29 cellular contexts compared by ENCODE assay signal in the genomic region with DNA sequence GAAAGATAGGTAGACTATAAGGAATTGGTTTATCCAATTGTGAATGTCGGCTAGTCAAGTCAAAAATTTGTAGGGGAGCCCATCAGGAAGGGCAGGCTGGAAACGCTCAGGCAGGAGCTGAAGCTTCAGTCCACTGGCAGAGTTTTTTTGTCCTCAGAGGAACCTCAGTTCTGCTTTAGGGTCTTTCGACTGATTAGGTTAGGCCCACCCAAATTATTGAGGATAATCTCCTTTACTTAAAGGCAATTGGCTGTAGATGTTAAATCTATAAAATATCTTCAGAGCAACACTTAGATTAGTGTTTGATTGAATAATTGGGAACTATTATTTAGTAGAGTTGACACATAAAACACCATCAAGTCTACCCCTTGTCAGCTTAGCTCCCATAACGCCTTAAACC.
"Had no signal": no experiment of that assay in that cellular context is flagged by ENCODE, and none has a peak within 500 bp of the region (broad histone marks: within the 10 kb centered on the region; RNA-seq: fewer than 3 reads in every experiment).

No MANE protein-coding gene starts in this region.

- H3K4me1 ChIP-seq: foreskin keratinocyte, gastrocnemius medialis had no signal

- H3K79me2 ChIP-seq: hepatocyte had no signal

- DNase-seq: colonic mucosa; cortex of kidney; dermis blood vessel endothelial cell; dorsolateral prefrontal cortex; effector CD4-positive, alpha-beta T cell; effector CD8-positive, alpha-beta T cell; effector memory CD4-positive, alpha-beta T cell; effector memory CD8-positive, alpha-beta T cell; endodermal cell; erythroblast; esophagus squamous epithelium; foreskin fibroblast; foreskin keratinocyte; foreskin melanocyte; gastrocnemius medialis; glutamatergic neuron; head of caudate nucleus; heart left ventricle; heart right ventricle had no signal

- FAIRE-seq: colon, endometrium, endothelial cell of umbilical vein, frontal cortex had no signal

- H3K36me3 ChIP-seq: colonic mucosa, esophagus muscularis mucosa, esophagus squamous epithelium, gastrocnemius medialis, gastroesophageal sphincter, heart left ventricle, heart right ventricle had no signal

- H3K4me2 ChIP-seq: hepatocyte had no signal

- H3K9me3 ChIP-seq: colonic mucosa had no signal

- H3K27me3 ChIP-seq: colonic mucosa, dorsolateral prefrontal cortex, esophagus muscularis mucosa, esophagus squamous epithelium, foreskin keratinocyte, gastrocnemius medialis, gastroesophageal sphincter, heart left ventricle, heart right ventricle, hepatocyte had no signal

- H3K27ac ChIP-seq: colonic mucosa, coronary artery, dorsolateral prefrontal cortex, epithelial cell of prostate, esophagus muscularis mucosa, esophagus squamous epithelium, foreskin keratinocyte, gastrocnemius medialis, gastroesophageal sphincter, heart left ventricle, heart right ventricle, hepatocyte had no signal

- H3K4me3 ChIP-seq: colonic mucosa, coronary artery, dorsolateral prefrontal cortex, esophagus muscularis mucosa, esophagus squamous epithelium, gastrocnemius medialis, gastroesophageal sphincter, heart left ventricle, heart right ventricle, hepatocyte had no signal

- ATAC-seq: effector memory CD8-positive, alpha-beta T cell; esophagus mucosa; foreskin keratinocyte; gastrocnemius medialis; gastroesophageal sphincter; heart left ventricle; heart right ventricle had no signal

- H2AFZ ChIP-seq: hepatocyte had no signal
